9 cellular contexts compared by ENCODE assay signal in genomic region chr1:113904292-113904673, GRCh38. TPM values are rescaled to one million over a fixed set of nuclear protein-coding genes. Genes with fewer than 3 reads are reported as not detected.
DNase-seq lines count a peak whose midpoint lies in the region; ATAC-seq and TF ChIP-seq lines count a peak whose summit lies in the region.
"Had no signal": no experiment of that assay in that cellular context is flagged by ENCODE, and none has a peak within 500 bp of the region (broad histone marks: within the 10 kb centered on the region; RNA-seq: fewer than 3 reads in every experiment).

No MANE protein-coding gene starts in this region.

- H3K4me1 Mint-ChIP-seq in naive thymus-derived CD8-positive, alpha-beta T cell: peaks cover 32 to 72% (median 60%) of the 10 kb centered on the region in 4 donors

- peak overlapping the region; percentile 94 to 100 (median 99) for H3K4me3 Mint-ChIP-seq in naive thymus-derived CD8-positive, alpha-beta T cell

- ATAC-seq in GM19025 (IDR thresholded peaks at IDR 0.05; ENCODE audit: low read depth, unreplicated experiment): peak; percentile 24
- peak; percentile 23 for ATAC-seq in HG03342 (IDR thresholded peaks at IDR 0.05; ENCODE audit: unreplicated experiment)
- ATAC-seq in naive thymus-derived CD8-positive, alpha-beta T cell: peak; percentile 54 to 57

- H3K27ac ChIP-seq in RWPE1: peak overlapping the region; percentile 94

- peak overlapping the region; percentile 97 to 100 (median 100) for H3K27ac Mint-ChIP-seq in naive thymus-derived CD8-positive, alpha-beta T cell

- no peaks in the 10 kb centered on the region for H3K9me3 Mint-ChIP-seq in naive thymus-derived CD8-positive, alpha-beta T cell

- CTCF ChIA-PET in BJ (lab: Yijun Ruan, JAX) (interaction anchor here (0.5 to 3.8 kb wide), 11 partner anchors 14 to 378 kb away, joined by 3 to 20 read pairs (median 3); partner anchors contain the start of genes BCL2L15 and HIPK1), RWPE1 (lab: Yijun Ruan, JAX) (interaction anchor here (0.6 to 2.8 kb wide), 2 partner anchors 25 to 621 kb away, joined by 4 to 16 read pairs; partner anchors contain the start of gene HIPK1)

- no peaks in the 10 kb centered on the region; the same call in 1 of the 2 replicates for H3K36me3 ChIP-seq in BJ (ENCODE audit: control insufficient read depth, insufficient read depth, low read length)

- DNase-seq in BJ (ENCODE audit: low read depth) (no peak), RWPE1 (ENCODE audit: low spot score) (peak; percentile 60), GM10266 (ENCODE audit: extremely low spot score) (no peak)
- DNase-seq in effector CD4-positive, alpha-beta T cell: peak; percentile 52
- peak in 2 of 10 donors; percentile 53 to 83 for DNase-seq in naive thymus-derived CD8-positive, alpha-beta T cell
- DNase-seq in activated CD8-positive, alpha-beta memory T cell treated with anti-CD3 and anti-CD28 coated beads for 24 hours: no peak

- H3K36me3 Mint-ChIP-seq in naive thymus-derived CD8-positive, alpha-beta T cell: peaks cover 0 to 55% (median 16%) of the 10 kb centered on the region in 3 donors

- H3K27me3 Mint-ChIP-seq in naive thymus-derived CD8-positive, alpha-beta T cell: no peaks in the 10 kb centered on the region

- TF ChIP-seq CTCF in BJ (IDR thresholded peaks at IDR 0.05; ENCODE audit: insufficient read depth, low read depth, low read length) (no peak), RWPE1 (conservative IDR thresholded peaks at IDR 0.05; ENCODE audit: low read depth) (no peak), GM10266 (IDR thresholded peaks at IDR 0.05; ENCODE audit: control insufficient read depth, insufficient read depth, low read depth, missing control alignments) (no peak)

- POLR2A ChIA-PET in BJ (lab: Charles Lee) (interaction anchor here (0.8 to 1.3 kb wide), 2 partner anchors 18 to 25 kb away, joined by 3 to 5 read pairs; partner anchors contain the start of gene HIPK1), RWPE1 (lab: Yijun Ruan, JAX; ENCODE audit: low non-redundant PET) (interaction anchor here (0.5 to 2.4 kb wide), 3 partner anchors 26 to 608 kb away, joined by 3 to 19 read pairs (median 4); partner anchors contain the start of genes HIPK1 and RSBN1)
- POLR2A ChIA-PET in naive thymus-derived CD8-positive, alpha-beta T cell (lab: Charles Lee): interaction anchor here (0.8 to 6.4 kb wide), 19 partner anchors 10 to 831 kb away, joined by 3 to 145 read pairs (median 5); partner anchors contain the start of genes HIPK1, LRIG2, PHTF1 and RSBN1

- peak overlapping the region; percentile 51 for H3K4me3 ChIP-seq in BJ (ENCODE audit: low read depth, low read length)

- H3K27me3 ChIP-seq in BJ (ENCODE audit: control insufficient read depth, insufficient read depth, low read length): no peaks in the 10 kb centered on the region

RNA-seq across cellular contexts. Expression of gene AP4B1, which starts 0.3 kb away (rescaled TPM):
- 9.5 and 13.2 TPM in 2 replicates for polyA plus RNA-seq in BJ (2011; rRNA removed)
- 9.7 and 11.4 TPM in 2 replicates for polyA minus RNA-seq in BJ (2011; rRNA and poly(A)+ RNA removed)
- total RNA-seq in naive thymus-derived CD8-positive, alpha-beta T cell: 10 to 100 TPM; 65.1 to 75.2 TPM
- 1 to 10 TPM; 7.9 to 9.6 (median 8.6) TPM for polyA plus RNA-seq in naive thymus-derived CD8-positive, alpha-beta T cell

RNA-seq across cellular contexts. Expression of gene DCLRE1B, which starts 0.8 kb away (rescaled TPM):
- 3.4 and 4.5 TPM in 2 replicates for polyA plus RNA-seq in BJ (2011; rRNA removed)
- polyA minus RNA-seq in BJ (2011; rRNA and poly(A)+ RNA removed): 3.2 and 4.8 TPM in 2 replicates
- total RNA-seq in naive thymus-derived CD8-positive, alpha-beta T cell: 1 to 10 TPM; 5.2 to 5.5 TPM
- 1 to 10 TPM; 3.7 to 5.2 (median 4.5) TPM for polyA plus RNA-seq in naive thymus-derived CD8-positive, alpha-beta T cell

RNA-seq across cellular contexts. Expression of gene BCL2L15, which starts 16.9 kb away (rescaled TPM):
- polyA plus RNA-seq in BJ (2011; rRNA removed): 0.02 and 0.06 TPM in 2 replicates
- polyA minus RNA-seq in BJ (2011; rRNA and poly(A)+ RNA removed): 0.05 TPM in 2 replicates
- 1 to 10 TPM; 1.3 to 3.3 TPM for total RNA-seq in naive thymus-derived CD8-positive, alpha-beta T cell
- under 1 TPM in 1 of 3 donors, not detected in 2; 0.03 TPM for polyA plus RNA-seq in naive thymus-derived CD8-positive, alpha-beta T cell
- total RNA-seq: M059J had no signal

RNA-seq across cellular contexts. Expression of gene HIPK1, which starts 24.8 kb away (rescaled TPM):
- 27.6 and 29.7 TPM in 2 replicates for polyA plus RNA-seq in BJ (2011; rRNA removed)
- polyA minus RNA-seq in BJ (2011; rRNA and poly(A)+ RNA removed): 62.4 and 95.6 TPM in 2 replicates
- 100 to 1,000 TPM; 123 to 138 TPM for total RNA-seq in naive thymus-derived CD8-positive, alpha-beta T cell
- polyA plus RNA-seq in naive thymus-derived CD8-positive, alpha-beta T cell: 10 to 100 TPM; 14.5 to 19.3 (median 17.5) TPM

RNA-seq across cellular contexts. Expression of gene PTPN22, which starts 32.8 kb away (rescaled TPM):
- 0.02 and 0.06 TPM in 2 replicates for polyA plus RNA-seq in BJ (2011; rRNA removed)
- polyA minus RNA-seq in BJ (2011; rRNA and poly(A)+ RNA removed): not detected in 2 replicates
- total RNA-seq in naive thymus-derived CD8-positive, alpha-beta T cell: 10 to 100 TPM; 26.6 to 27.3 TPM
- polyA plus RNA-seq in naive thymus-derived CD8-positive, alpha-beta T cell: 10 to 100 TPM; 32.0 to 59.6 (median 40.1) TPM

Comparison
In these comparisons a context has a peak if more than half of its experiments do, and no peak if none do; other contexts are left out.
1. DNase-seq: peak in RWPE1 (single experiment) and effector CD4-positive, alpha-beta T cell (single experiment); none in BJ (single experiment), GM10266 (single experiment) and activated CD8-positive, alpha-beta memory T cell treated with anti-CD3 and anti-CD28 coated beads for 24 hours (single experiment).
2. Peak in every context shown above with its lines, with median percentiles within 50 percentile points of each other: ATAC-seq.